Comparison of ENCODE assay signal across 19 cellular contexts in the genomic region with DNA sequence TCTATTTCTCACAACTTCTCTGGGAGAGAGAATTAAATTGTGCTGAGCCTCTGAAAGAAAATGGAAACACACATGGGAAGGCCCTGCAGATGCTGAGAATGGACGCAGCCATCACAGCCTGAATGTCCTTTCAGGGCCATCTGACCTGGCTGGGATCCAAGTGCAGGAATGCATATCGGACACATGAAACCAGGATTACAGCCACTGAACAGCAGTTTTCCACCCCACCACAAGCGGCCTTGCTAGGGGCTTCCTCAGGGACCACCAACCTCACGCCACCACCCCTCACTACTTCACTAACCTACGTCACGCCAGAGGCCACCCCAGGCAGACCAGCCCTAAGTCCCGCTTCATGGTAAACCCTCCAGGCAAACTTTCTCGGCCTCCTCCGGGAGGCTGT.
DNase-seq lines count a peak whose midpoint lies in the region; ATAC-seq and TF ChIP-seq lines count a peak whose summit lies in the region.
"Had no signal": no experiment of that assay in that cellular context is flagged by ENCODE, and none has a peak within 500 bp of the region (broad histone marks: within the 10 kb centered on the region; RNA-seq: fewer than 3 reads in every experiment).

No MANE protein-coding gene starts in this region.

- H2AFZ ChIP-seq in SK-N-SH (ENCODE audit: low read depth) (no peak overlapping the region), mesenchymal stem cell (ENCODE audit: low read depth, low read length) (no peak overlapping the region)

- TF ChIP-seq RAD21 in SK-N-SH (IDR thresholded peaks at IDR 0.05; ENCODE audit: low read length): no peak

- no peaks in the 10 kb centered on the region for H3K36me3 Mint-ChIP-seq in WTC11
- H3K36me3 Mint-ChIP-seq: CD14-positive monocyte, IgD-negative memory B cell had no signal

- CTCF ChIA-PET in SK-N-SH (lab: Yijun Ruan, JAX): interaction anchor here (1.5 kb wide), 1 partner anchor 11 kb away, joined by 7 read pairs; no protein-coding TSS in a partner anchor
- CTCF ChIA-PET in WTC11 (lab: Charles Lee): interaction anchor here (0.6 to 1.5 kb wide), 5 partner anchors 9 to 177 kb away, joined by 3 to 5 read pairs (median 3); no protein-coding TSS in a partner anchor
- CTCF ChIA-PET in A673 (lab: Charles Lee): no interaction called here

- no peak overlapping the region for H2BK5ac ChIP-seq in mesenchymal stem cell (ENCODE audit: low read depth, low read length, poor library complexity, severe bottlenecking)

- H4K91ac ChIP-seq in mesenchymal stem cell (ENCODE audit: low read length): no peak overlapping the region

- no peak overlapping the region for H3K4me3 ChIP-seq in SK-N-SH (ENCODE audit: low read depth in 2 of 2, low read length in 1 of 2)
- no peak overlapping the region for H3K4me3 ChIP-seq in mesenchymal stem cell (ENCODE audit: insufficient read depth in 1 of 2, low read depth in 1 of 2, low read length in 2 of 2)
- H3K4me3 ChIP-seq in upper lobe of right lung: no peak overlapping the region
- no peak overlapping the region for H3K4me3 ChIP-seq in A673 (ENCODE audit: low read depth, low read length, poor library complexity, severe bottlenecking)
- H3K4me3 ChIP-seq: GM12878, SJSA1 had no signal

- H3K4me1 ChIP-seq in SK-N-SH (ENCODE audit: control insufficient read depth in 1 of 2, insufficient read depth in 2 of 2, low read depth in 1 of 2, low read length in 1 of 2): peaks cover 0 to 12% of the 10 kb centered on the region in 2 experiments; a peak in 1 of 4 replicates
- peaks cover 20% of the 10 kb centered on the region for H3K4me1 ChIP-seq in mesenchymal stem cell (ENCODE audit: control insufficient read depth, insufficient read depth, low read depth, low read length)
- H3K4me1 ChIP-seq in upper lobe of right lung: no peaks in the 10 kb centered on the region
- H3K4me1 ChIP-seq in A673 (ENCODE audit: insufficient read depth, low read length, poor library complexity, severe bottlenecking): no peaks in the 10 kb centered on the region

- no peaks in the 10 kb centered on the region for H3K27me3 Mint-ChIP-seq in WTC11 (ENCODE audit: low read depth)

- 94% methylated on average over 7 of the region's 9 CpGs for WGBS in SK-N-SH (ENCODE audit: low lambda C conversion rate)
- 96% methylated on average over 9 of the region's 9 CpGs for WGBS in mesenchymal stem cell

- no peak overlapping the region for H2BK12ac ChIP-seq in mesenchymal stem cell (ENCODE audit: low read length in 2 of 2)

- no peak overlapping the region for H2BK15ac ChIP-seq in mesenchymal stem cell (ENCODE audit: low read depth, poor library complexity, severe bottlenecking)

- no peak overlapping the region for H3K4me3 Mint-ChIP-seq in WTC11
- H3K4me3 Mint-ChIP-seq: CD14-positive monocyte, IgD-negative memory B cell had no signal

- H3K4me1 Mint-ChIP-seq in WTC11: peaks cover 12% of the 10 kb centered on the region
- H3K4me1 Mint-ChIP-seq: CD14-positive monocyte, IgD-negative memory B cell had no signal

- BruUV-seq in A673 (replicated peaks; lab: Mats Ljungman, UMichigan): no TSS peak

- H3K23ac ChIP-seq in mesenchymal stem cell (ENCODE audit: low read length in 2 of 2): no peak overlapping the region

- no peak overlapping the region for H2BK120ac ChIP-seq in mesenchymal stem cell (ENCODE audit: low read depth, low read length)

- H4K20me1 ChIP-seq in SK-N-SH (ENCODE audit: insufficient read depth): peaks cover 81% of the 10 kb centered on the region

- H4K8ac ChIP-seq in mesenchymal stem cell (ENCODE audit: low read length): no peak overlapping the region

- no peak for TF ChIP-seq CTCF in SK-N-SH (IDR thresholded peaks at IDR 0.05)
- no peak for TF ChIP-seq CTCF in WTC11 (IDR thresholded peaks at IDR 0.05)
- TF ChIP-seq CTCF in upper lobe of right lung (IDR thresholded peaks at IDR 0.05): no peak
- no peak for TF ChIP-seq CTCF in A673 (conservative IDR thresholded peaks at IDR 0.05; ENCODE audit: low read depth, low read length)

- no peak overlapping the region; a peak in 1 of 4 replicates for H3K27ac ChIP-seq in SK-N-SH (ENCODE audit: low read depth in 2 of 2, low read length in 1 of 2)
- H3K27ac ChIP-seq in mesenchymal stem cell (ENCODE audit: low read length, poor library complexity, severe bottlenecking): no peak overlapping the region
- H3K27ac ChIP-seq in upper lobe of right lung: no peak overlapping the region
- H3K27ac ChIP-seq in A673 (ENCODE audit: low read depth, low read length, poor library complexity, severe bottlenecking): no peak overlapping the region
- H3K27ac ChIP-seq: RWPE1, SJSA1 had no signal

- DNase-seq in SK-N-SH (peak; percentile 59), WTC11 (ENCODE audit: low spot score) (no peak), mesenchymal stem cell (no peak), upper lobe of right lung (peak; percentile 27), HUDEP-2 (lab: John Stamatoyannopoulos, UW; ENCODE audit: unreplicated experiment in 76 of 76) (no peak), OCI-M2 (lab: John Stamatoyannopoulos, UW; ENCODE audit: unreplicated experiment) (no peak), A673 (ENCODE audit: low spot score) (no peak)
- DNase-seq: 8988T, Calu3, DMS79, MV-4-11, NCI-H1436, NCI-H2029 treated with DMSO at 0.1 percent for 48 hours had no signal

- H2AK5ac ChIP-seq in mesenchymal stem cell (ENCODE audit: low read length, severe bottlenecking): peak overlapping the region; percentile 6

- ATAC-seq in SK-N-SH treated with all-trans-retinoic acid at 6 μM for 48 hours (no peak), WTC11 (no peak), upper lobe of right lung (no peak)
- ATAC-seq: GM12878 had no signal

- H3K9me3 Mint-ChIP-seq in WTC11: no peaks in the 10 kb centered on the region

- H3K79me2 ChIP-seq in SK-N-SH (ENCODE audit: insufficient read depth): peaks cover 78% of the 10 kb centered on the region

- no peak overlapping the region for H3K4me2 ChIP-seq in SK-N-SH
- no peak overlapping the region for H3K4me2 ChIP-seq in mesenchymal stem cell (ENCODE audit: low read length, poor library complexity, severe bottlenecking)

- H3K36me3 ChIP-seq in SK-N-SH (replicated peaks in 1 of 2; ENCODE audit: control insufficient read depth in 1 of 2, insufficient read depth in 2 of 2, low read length in 1 of 2): no peaks in the 10 kb centered on the region
- peaks cover 0 to 5% of the 10 kb centered on the region in 2 experiments for H3K36me3 ChIP-seq in mesenchymal stem cell (ENCODE audit: control insufficient read depth in 1 of 2, insufficient read depth in 2 of 2, low read depth in 1 of 2, low read length in 2 of 2)
- H3K36me3 ChIP-seq in upper lobe of right lung: no peaks in the 10 kb centered on the region
- no peaks in the 10 kb centered on the region for H3K36me3 ChIP-seq in A673 (ENCODE audit: insufficient read depth, low read length, poor library complexity, severe bottlenecking)

- H3K9me3 ChIP-seq in SK-N-SH (no peaks in the 10 kb centered on the region), mesenchymal stem cell (ENCODE audit: control insufficient read depth, low read length) (no peaks in the 10 kb centered on the region), upper lobe of right lung (no peaks in the 10 kb centered on the region), A673 (ENCODE audit: low read depth, low read length, poor library complexity, severe bottlenecking) (no peaks in the 10 kb centered on the region)
- H3K9me3 ChIP-seq: SJSA1 had no signal

- POLR2A ChIA-PET in SK-N-SH (lab: Yijun Ruan, JAX): no interaction called here
- POLR2A ChIA-PET in WTC11 (lab: Charles Lee): no interaction called here
- POLR2A ChIA-PET in A673 (lab: Charles Lee; ENCODE audit: low non-redundant PET): no interaction called here

- no peak for TF ChIP-seq EP300 in SK-N-SH (IDR thresholded peaks at IDR 0.05; ENCODE audit: borderline replicate concordance in 1 of 2, low read depth in 1 of 2, low read length in 1 of 2)

- no peaks in the 10 kb centered on the region for H3K9me2 ChIP-seq in SK-N-SH

- peaks cover 44% of the 10 kb centered on the region for H3K79me1 ChIP-seq in mesenchymal stem cell (replicated peaks; ENCODE audit: low read length, poor library complexity, severe bottlenecking)

- intact Hi-C loops in upper lobe of right lung (cut with DNase I): no loop called here
- intact Hi-C loops in A673 (cut with micrococcal nuclease; ENCODE audit: unreplicated experiment): no loop called here

- H3K9ac ChIP-seq in SK-N-SH (no peak overlapping the region), mesenchymal stem cell (ENCODE audit: low read length) (no peak overlapping the region)

- no peak overlapping the region for H3K18ac ChIP-seq in mesenchymal stem cell (ENCODE audit: low read depth in 1 of 2, low read length in 2 of 2)

- peaks cover 2% of the 10 kb centered on the region for H3F3A ChIP-seq in SK-N-SH (replicated peaks; ENCODE audit: insufficient read depth)

- H3K27me3 ChIP-seq in SK-N-SH (ENCODE audit: insufficient read depth) (no peaks in the 10 kb centered on the region), mesenchymal stem cell (ENCODE audit: control insufficient read depth in 1 of 2, insufficient read depth in 1 of 2, low read length in 2 of 2) (no peaks in the 10 kb centered on the region), upper lobe of right lung (no peaks in the 10 kb centered on the region), A673 (replicated peaks; ENCODE audit: insufficient read depth, low read depth, low read length, poor library complexity) (no peaks in the 10 kb centered on the region)
- H3K27me3 ChIP-seq: SJSA1 had no signal

- H3K4ac ChIP-seq in mesenchymal stem cell (ENCODE audit: low read depth in 1 of 2, low read length in 2 of 2): no peak overlapping the region

- H3K14ac ChIP-seq in mesenchymal stem cell (ENCODE audit: low read length in 2 of 2): no peak overlapping the region

- peak overlapping the region; percentile 68 for H3K27ac Mint-ChIP-seq in WTC11
- H3K27ac Mint-ChIP-seq: CD14-positive monocyte, IgD-negative memory B cell had no signal

TF ChIP-seq in SK-N-SH treated with all-trans-retinoic acid at 6 μM for 48 hours, 23 proteins besides CTCF, POLR2A, EP300 and RAD21 (continues in another document):
- TF ChIP-seq PPARA (CRISPR knock-in tag; IDR thresholded peaks at IDR 0.05; ENCODE audit: borderline replicate concordance): no peak

TF ChIP-seq in WTC11, 78 proteins besides CTCF, POLR2A, EP300 and RAD21 (continues in another document):
- TF ChIP-seq CREB1 (CRISPR knock-in tag; IDR thresholded peaks at IDR 0.05): no peak
- TF ChIP-seq GRHL2 (CRISPR knock-in tag; IDR thresholded peaks at IDR 0.05; ENCODE audit: insufficient replicate concordance, severe bottlenecking): no peak
- no peak for TF ChIP-seq NR1H2 (CRISPR knock-in tag; IDR thresholded peaks at IDR 0.05)
- TF ChIP-seq TCF7 (CRISPR knock-in tag; IDR thresholded peaks at IDR 0.05; ENCODE audit: low read depth): no peak
- TF ChIP-seq ZNF263 (CRISPR knock-in tag; IDR thresholded peaks at IDR 0.05; ENCODE audit: low read depth): no peak
- no peak for TF ChIP-seq EMX1 (CRISPR knock-in tag; IDR thresholded peaks at IDR 0.05)
- TF ChIP-seq ZNF219 (CRISPR knock-in tag; IDR thresholded peaks at IDR 0.05; ENCODE audit: borderline replicate concordance): no peak

Comparison
In these comparisons a context has a peak if more than half of its experiments do, and no peak if none do; other contexts are left out.
1. DNase-seq: peak in SK-N-SH (single experiment) and upper lobe of right lung (single experiment); none in WTC11 (single experiment), mesenchymal stem cell (single experiment), HUDEP-2 (0 of 76), OCI-M2 (single experiment) and A673 (single experiment).